Comparison of ENCODE assay signal across 8 cellular contexts in the genomic region with DNA sequence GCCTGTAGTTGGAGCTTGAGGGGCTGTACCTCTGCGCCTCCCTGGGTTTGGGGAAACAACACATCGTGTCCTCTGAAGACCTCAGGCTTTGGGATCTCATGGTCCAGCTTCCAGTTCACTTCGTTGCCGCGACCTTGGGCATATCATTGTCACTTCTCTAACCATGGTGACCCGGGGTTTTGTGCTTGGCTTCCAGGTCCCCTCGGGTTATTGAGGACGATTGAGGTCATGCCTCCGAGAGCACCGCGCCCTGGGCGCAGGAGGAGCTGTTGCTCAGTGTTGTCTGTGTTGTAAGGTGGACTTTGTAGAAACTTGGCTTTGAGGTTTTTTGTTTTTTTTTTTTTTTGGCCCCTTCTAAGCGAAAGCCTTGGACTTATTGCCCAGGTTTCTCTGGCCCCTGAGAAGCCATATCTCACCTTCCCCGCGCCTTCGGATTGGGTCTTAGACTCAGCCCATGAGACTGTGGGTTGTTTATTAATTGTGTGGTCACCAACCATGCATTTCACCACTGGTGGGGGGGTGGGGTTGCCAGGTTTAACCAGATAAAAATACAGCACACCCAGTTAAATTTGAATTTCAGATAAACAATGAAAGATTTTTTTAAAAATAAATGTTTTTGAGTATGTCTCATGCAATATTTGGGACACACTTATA. TPM values are rescaled to one million over a fixed set of nuclear protein-coding genes. Genes with fewer than 3 reads are reported as not detected.
A peak's percentile ranks its signal among the peaks of the same experiment; 100 is the strongest.
DNase-seq lines count a peak whose midpoint lies in the region; ATAC-seq and TF ChIP-seq lines count a peak whose summit lies in the region.

No MANE protein-coding gene starts in this region.

- TF ChIP-seq POLR2A in body of pancreas (IDR thresholded peaks at IDR 0.05) (no peak), uterus (IDR thresholded peaks at IDR 0.05) (no peak)

- H3K4me1 ChIP-seq in body of pancreas (peaks cover 68% of the 10 kb centered on the region), uterus (peaks cover 0 to 2% of the 10 kb centered on the region in 2 donors)

- H3K36me3 ChIP-seq in body of pancreas (replicated peaks in 1 of 2; ENCODE audit: insufficient read depth in 1 of 2, low read depth in 2 of 2) (no peaks in the 10 kb centered on the region), uterus (no peaks in the 10 kb centered on the region)

- DNase-seq in activated T-cell treated with anti-CD3 and anti-CD28 coated beads, Interleukin-2, amount 50 U/mL, for 4 hours, result no peak
- DNase-seq in activated T-cell treated with anti-CD3 and anti-CD28 coated beads, Interleukin-2, amount 50 U/mL, for 24 hours, result no peak
- DNase-seq in body of pancreas, result peak; percentile 50 to 69 (median 56)
- peak; percentile 6 for DNase-seq in medulla oblongata (ENCODE audit: extremely low spot score)
- DNase-seq in uterus, result no peak
- DNase-seq in COLO829 (ENCODE audit: low spot score), result no peak
- DNase-seq in A172 (ENCODE audit: low spot score), result no peak

- H3K27ac ChIP-seq in body of pancreas (peak overlapping the region; percentile 80 to 93 (median 88)), uterus (peak overlapping the region; percentile 81 to 91)

- H3K9me3 ChIP-seq in body of pancreas (no peaks in the 10 kb centered on the region), uterus (no peaks in the 10 kb centered on the region)

- 13 to 14% methylated on average over 9 to 16 of the region's 16 CpGs for WGBS in body of pancreas, 2 donors

- no peak for ATAC-seq in activated T-cell treated with anti-CD3 and anti-CD28 coated beads, Interleukin-2, amount 50 U/mL, for 4 hours
- ATAC-seq in body of pancreas, result no peak
- ATAC-seq in GM21381 (IDR thresholded peaks at IDR 0.05; ENCODE audit: unreplicated experiment), result no peak

- peak overlapping the region; percentile 43 for H3K4me3 Mint-ChIP-seq in activated T-cell treated with anti-CD3 and anti-CD28 coated beads, Interleukin-2, amount 50 U/mL, for 4 hours
- H3K4me3 Mint-ChIP-seq in activated T-cell treated with anti-CD3 and anti-CD28 coated beads, Interleukin-2, amount 50 U/mL, for 24 hours, result no peak overlapping the region

- peak overlapping the region in 1 of 2 donors; percentile 65 for H3K4me3 ChIP-seq in body of pancreas
- peak overlapping the region; percentile 39 to 57 for H3K4me3 ChIP-seq in uterus

- H3K9me3 Mint-ChIP-seq in activated T-cell treated with anti-CD3 and anti-CD28 coated beads, Interleukin-2, amount 50 U/mL, for 4 hours, result no peaks in the 10 kb centered on the region
- no peaks in the 10 kb centered on the region for H3K9me3 Mint-ChIP-seq in activated T-cell treated with anti-CD3 and anti-CD28 coated beads, Interleukin-2, amount 50 U/mL, for 24 hours

- no peak overlapping the region for H3K27ac Mint-ChIP-seq in activated T-cell treated with anti-CD3 and anti-CD28 coated beads, Interleukin-2, amount 50 U/mL, for 24 hours

- peaks cover 17% of the 10 kb centered on the region for H3K4me1 Mint-ChIP-seq in activated T-cell treated with anti-CD3 and anti-CD28 coated beads, Interleukin-2, amount 50 U/mL, for 4 hours (ENCODE audit: low read depth)
- H3K4me1 Mint-ChIP-seq in activated T-cell treated with anti-CD3 and anti-CD28 coated beads, Interleukin-2, amount 50 U/mL, for 24 hours (ENCODE audit: low read depth), result peaks cover 24% of the 10 kb centered on the region

- TF ChIP-seq CTCF in body of pancreas (IDR thresholded peaks at IDR 0.05) (no peak), uterus (IDR thresholded peaks at IDR 0.05) (no peak)

- intact Hi-C loops in body of pancreas (cut with DNase I) (no loop called here), uterus (cut with DNase I; ENCODE audit: low total_unique reads) (no loop called here)

- peaks cover 26% of the 10 kb centered on the region for H3K27me3 Mint-ChIP-seq in activated T-cell treated with anti-CD3 and anti-CD28 coated beads, Interleukin-2, amount 50 U/mL, for 4 hours (ENCODE audit: low read depth)
- peaks cover 35% of the 10 kb centered on the region for H3K27me3 Mint-ChIP-seq in activated T-cell treated with anti-CD3 and anti-CD28 coated beads, Interleukin-2, amount 50 U/mL, for 24 hours

- H3K36me3 Mint-ChIP-seq in activated T-cell treated with anti-CD3 and anti-CD28 coated beads, Interleukin-2, amount 50 U/mL, for 4 hours (ENCODE audit: insufficient read depth), result no peaks in the 10 kb centered on the region
- peaks cover 5% of the 10 kb centered on the region for H3K36me3 Mint-ChIP-seq in activated T-cell treated with anti-CD3 and anti-CD28 coated beads, Interleukin-2, amount 50 U/mL, for 24 hours (ENCODE audit: low read depth)

- H3K27me3 ChIP-seq in body of pancreas (no peaks in the 10 kb centered on the region), uterus (no peaks in the 10 kb centered on the region)

RNA-seq across cellular contexts. Expression of a gene that starts 2.6 kb away (rescaled TPM):
- 10 to 100 TPM in 1 of 3 donors, 1 to 10 TPM in 2; 8.9 to 10.6 (median 9.0) TPM for total RNA-seq in activated T-cell treated with anti-CD3 and anti-CD28 coated beads, Interleukin-2, amount 50 U/mL, for 4 hours
- total RNA-seq in body of pancreas (10 to 100 TPM; 19.1 to 25.2 TPM), uterus (10 to 100 TPM in 1 of 4 donors, 1 to 10 TPM in 1, under 1 TPM in 2; 0.26 to 12.2 (median 4.2) TPM)
- total RNA-seq in A172 (2014; rRNA removed; shearing (Covaris generic)), result 6.9 and 7.6 TPM in 2 replicates

RNA-seq across cellular contexts. Expression of a gene that starts 54.3 kb away (rescaled TPM):
- 10 to 100 TPM; 35.9 to 42.3 (median 37.9) TPM for total RNA-seq in activated T-cell treated with anti-CD3 and anti-CD28 coated beads, Interleukin-2, amount 50 U/mL, for 4 hours
- 10 to 100 TPM; 43.6 to 84.0 TPM for total RNA-seq in body of pancreas
- 10 to 100 TPM; 21.5 to 88.7 (median 24.7) TPM for total RNA-seq in uterus
- 5.4 and 10.1 TPM in 2 replicates for total RNA-seq in A172 (2014; rRNA removed; shearing (Covaris generic))

Comparison
In these comparisons a context has a peak if more than half of its experiments do, and no peak if none do; other contexts are left out.
1. DNase-seq: peak in body of pancreas (4 of 4) and medulla oblongata (single experiment); none in activated T-cell treated with anti-CD3 and anti-CD28 coated beads, Interleukin-2, amount 50 U/mL, for 4 hours (single experiment), activated T-cell treated with anti-CD3 and anti-CD28 coated beads, Interleukin-2, amount 50 U/mL, for 24 hours (single experiment), uterus (0 of 2), COLO829 (single experiment) and A172 (single experiment).